ENCODE assay signal across 11 cellular contexts in the genomic region with DNA sequence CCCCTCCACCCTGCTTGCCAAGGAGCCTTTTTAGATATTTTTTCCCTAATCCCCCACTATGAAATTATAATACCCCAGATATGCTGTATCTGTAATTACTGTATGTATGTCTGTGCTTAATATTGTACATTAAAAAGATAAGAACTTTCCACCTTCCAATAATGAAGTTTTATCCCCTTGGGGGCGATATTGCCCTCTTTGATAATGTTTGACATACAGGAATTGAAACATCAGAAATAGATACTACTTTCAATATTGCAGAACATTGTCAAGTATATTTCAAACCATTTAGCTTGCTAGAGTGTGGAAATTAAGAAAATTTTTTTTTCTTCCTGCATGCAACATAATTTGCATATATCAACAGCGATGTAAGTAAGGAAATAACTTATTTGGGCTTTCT. TPM values are rescaled to one million over a fixed set of nuclear protein-coding genes. Genes with fewer than 3 reads are reported as not detected.
DNase-seq lines count a peak whose midpoint lies in the region; ATAC-seq, FAIRE-seq and TF ChIP-seq lines count a peak whose summit lies in the region.
"Had no signal": no experiment of that assay in that cellular context is flagged by ENCODE, and none has a peak within 500 bp of the region (broad histone marks: within the 10 kb centered on the region; RNA-seq: fewer than 3 reads in every experiment).

No MANE protein-coding gene starts in this region.

- no peak overlapping the region for H3K4me3 Mint-ChIP-seq in activated naive CD8-positive, alpha-beta T cell treated with anti-CD3 and anti-CD28 coated beads for 36 hours
- H3K4me3 Mint-ChIP-seq in activated CD4-positive, alpha-beta T cell treated with anti-CD3 and anti-CD28 coated beads for 36 hours, result no peak overlapping the region
- H3K4me3 Mint-ChIP-seq: brain, nephron had no signal

- H3K27me3 Mint-ChIP-seq in activated naive CD8-positive, alpha-beta T cell treated with anti-CD3 and anti-CD28 coated beads for 36 hours, result no peaks in the 10 kb centered on the region
- no peaks in the 10 kb centered on the region for H3K27me3 Mint-ChIP-seq in activated CD4-positive, alpha-beta T cell treated with anti-CD3 and anti-CD28 coated beads for 36 hours
- H3K27me3 Mint-ChIP-seq: brain had no signal

- peaks cover 5% of the 10 kb centered on the region for H3K4me1 Mint-ChIP-seq in activated naive CD8-positive, alpha-beta T cell treated with anti-CD3 and anti-CD28 coated beads for 36 hours
- peaks cover 10% of the 10 kb centered on the region for H3K4me1 Mint-ChIP-seq in activated CD4-positive, alpha-beta T cell treated with anti-CD3 and anti-CD28 coated beads for 36 hours
- H3K4me1 Mint-ChIP-seq: nephron had no signal

- no peak for FAIRE-seq in pancreas (lab: Jason Lieb, UNC)

- H3K79me2 ChIP-seq in osteoblast (ENCODE audit: insufficient read depth, low read length), result no peaks in the 10 kb centered on the region

- TF ChIP-seq POLR2A in adrenal gland (IDR thresholded peaks at IDR 0.05), result no peak

- no peak overlapping the region for H3K4me2 ChIP-seq in osteoblast (ENCODE audit: insufficient read depth, low read length)

- CTCF ChIA-PET in activated CD4-positive, alpha-beta T cell treated with anti-CD3 and anti-CD28 coated beads for 36 hours (lab: Charles Lee), result no interaction called here

- no peaks in the 10 kb centered on the region for H3K9me3 Mint-ChIP-seq in activated naive CD8-positive, alpha-beta T cell treated with anti-CD3 and anti-CD28 coated beads for 36 hours
- no peaks in the 10 kb centered on the region for H3K9me3 Mint-ChIP-seq in activated CD4-positive, alpha-beta T cell treated with anti-CD3 and anti-CD28 coated beads for 36 hours (ENCODE audit: low read depth)
- H3K9me3 Mint-ChIP-seq: brain, nephron had no signal

- intact Hi-C loops in adrenal gland (cut with DNase I) (no loop called here), pancreas (cut with DNase I) (no loop called here)
- intact Hi-C loops in activated CD4-positive, alpha-beta T cell treated with anti-CD3 and anti-CD28 coated beads for 36 hours (cut with DNase I, micrococcal nuclease), result loop anchor here (2.0 to 10.0 kb wide), 2 partner anchors 225 to 437 kb away; a partner anchor contains a TSS

- DNase-seq in adrenal gland (peak in 1 of 7 donors; percentile 7), osteoblast (ENCODE audit: insufficient read length, low spot score, missing footprints) (no peak), pancreas (no peak)
- DNase-seq in activated naive CD8-positive, alpha-beta T cell treated with anti-CD3 and anti-CD28 coated beads for 36 hours, result no peak
- DNase-seq in activated CD4-positive, alpha-beta T cell treated with anti-CD3 and anti-CD28 coated beads for 36 hours, result no peak

- 75 to 87% (median 75%) methylated on average over 2 of the region's 2 CpGs for WGBS in adrenal gland, 4 donors
- WGBS in pancreas, 2 donors, result 80% methylated on average over 2 of the region's 2 CpGs

- POLR2A ChIA-PET in activated CD4-positive, alpha-beta T cell treated with anti-CD3 and anti-CD28 coated beads for 36 hours (lab: Charles Lee), result no interaction called here

- peak; percentile 19 to 36 (median 30) for TF ChIP-seq CTCF in adrenal gland (IDR thresholded peaks at IDR 0.05)
- peak; percentile 34 for TF ChIP-seq CTCF in osteoblast (IDR thresholded peaks at IDR 0.05; ENCODE audit: extremely low read depth, low read depth, low read length)
- TF ChIP-seq CTCF in pancreas (IDR thresholded peaks at IDR 0.05), result peak in 1 of 4 donors; percentile 17

- H2AFZ ChIP-seq in osteoblast (ENCODE audit: low read length), result no peak overlapping the region

- H3K36me3 Mint-ChIP-seq in activated naive CD8-positive, alpha-beta T cell treated with anti-CD3 and anti-CD28 coated beads for 36 hours, result peaks cover 7% of the 10 kb centered on the region
- peaks cover 7% of the 10 kb centered on the region for H3K36me3 Mint-ChIP-seq in activated CD4-positive, alpha-beta T cell treated with anti-CD3 and anti-CD28 coated beads for 36 hours (ENCODE audit: low read depth)
- H3K36me3 Mint-ChIP-seq: brain had no signal

- no peaks in the 10 kb centered on the region for H3K36me3 ChIP-seq in adrenal gland (replicated peaks in 1 of 2)
- H3K36me3 ChIP-seq in osteoblast (ENCODE audit: insufficient read depth, low read length), result no peaks in the 10 kb centered on the region
- no peaks in the 10 kb centered on the region for H3K36me3 ChIP-seq in pancreas
- H3K36me3 ChIP-seq: HAP-1 had no signal

- H4K20me1 ChIP-seq in osteoblast (ENCODE audit: insufficient read depth, low read length), result no peaks in the 10 kb centered on the region

- H3K4me3 ChIP-seq in adrenal gland, result no peak overlapping the region
- H3K4me3 ChIP-seq in osteoblast (ENCODE audit: insufficient read depth, low read length), result no peak overlapping the region
- H3K4me3 ChIP-seq in pancreas, result no peak overlapping the region
- H3K4me3 ChIP-seq: HAP-1 had no signal

- H3K27me3 ChIP-seq in adrenal gland (no peaks in the 10 kb centered on the region), osteoblast (ENCODE audit: insufficient read depth, low read length) (no peaks in the 10 kb centered on the region), pancreas (no peaks in the 10 kb centered on the region)

- H3K27ac Mint-ChIP-seq in activated naive CD8-positive, alpha-beta T cell treated with anti-CD3 and anti-CD28 coated beads for 36 hours, result no peak overlapping the region
- no peak overlapping the region for H3K27ac Mint-ChIP-seq in activated CD4-positive, alpha-beta T cell treated with anti-CD3 and anti-CD28 coated beads for 36 hours
- H3K27ac Mint-ChIP-seq: brain, nephron had no signal

- H3K9me3 ChIP-seq in adrenal gland (replicated peaks in 1 of 3) (no peaks in the 10 kb centered on the region), osteoblast (ENCODE audit: low read depth, low read length) (no peaks in the 10 kb centered on the region), pancreas (no peaks in the 10 kb centered on the region)
- H3K9me3 ChIP-seq: HAP-1 had no signal

- H3K27ac ChIP-seq in adrenal gland (no peak overlapping the region), osteoblast (ENCODE audit: low read depth, low read length) (no peak overlapping the region), pancreas (no peak overlapping the region)

- ATAC-seq in GM18861 (IDR thresholded peaks at IDR 0.05; ENCODE audit: unreplicated experiment) (peak; percentile 56), HG03354 (IDR thresholded peaks at IDR 0.05; ENCODE audit: poor library complexity, severe bottlenecking, unreplicated experiment) (peak; percentile 36), pancreas (no peak), HG03039 (IDR thresholded peaks at IDR 0.05; ENCODE audit: unreplicated experiment) (no peak)
- ATAC-seq in activated CD4-positive, alpha-beta T cell treated with anti-CD3 and anti-CD28 coated beads for 36 hours, result no peak

- no peaks in the 10 kb centered on the region for H3K4me1 ChIP-seq in adrenal gland (replicated peaks in 1 of 2)
- H3K4me1 ChIP-seq in osteoblast (ENCODE audit: insufficient read depth, low read length), result no peaks in the 10 kb centered on the region
- no peaks in the 10 kb centered on the region for H3K4me1 ChIP-seq in pancreas
- H3K4me1 ChIP-seq: HAP-1 had no signal

RNA-seq across cellular contexts. Expression of a gene that starts 58.9 kb away (rescaled TPM):
- total RNA-seq in adrenal gland (10 to 100 TPM in 7 of 8 donors, 1 to 10 TPM in 1; 9.5 to 29.1 (median 19.7) TPM), osteoblast (9.8 and 11.2 TPM in 2 replicates), pancreas (10 to 100 TPM in 1 of 6 donors, 1 to 10 TPM in 5; 7.8 to 10.9 (median 9.0) TPM)
- polyA plus RNA-seq in adrenal gland (10 to 100 TPM in 1 of 3 donors, 1 to 10 TPM in 2; 2.9 to 16.9 (median 3.8) TPM), pancreas (1 to 10 TPM; 2.7 to 4.6 TPM)
- total RNA-seq in activated naive CD8-positive, alpha-beta T cell treated with anti-CD3 and anti-CD28 coated beads for 36 hours, result 10 to 100 TPM; 34.3 to 34.8 TPM
- 10 to 100 TPM; 28.1 to 28.3 TPM for total RNA-seq in activated CD4-positive, alpha-beta T cell treated with anti-CD3 and anti-CD28 coated beads for 36 hours

Comparison
In these comparisons a context has a peak if more than half of its experiments do, and no peak if none do; other contexts are left out.
1. ATAC-seq: peak in GM18861 (single experiment) and HG03354 (single experiment); none in activated CD4-positive, alpha-beta T cell treated with anti-CD3 and anti-CD28 coated beads for 36 hours (single experiment), pancreas (0 of 4) and HG03039 (single experiment).
2. intact Hi-C loops: an anchor here in activated CD4-positive, alpha-beta T cell treated with anti-CD3 and anti-CD28 coated beads for 36 hours (2.0 to 10.0 kb wide); none called in adrenal gland and pancreas.